Comparison of ENCODE assay signal across 8 cellular contexts in the genomic region with DNA sequence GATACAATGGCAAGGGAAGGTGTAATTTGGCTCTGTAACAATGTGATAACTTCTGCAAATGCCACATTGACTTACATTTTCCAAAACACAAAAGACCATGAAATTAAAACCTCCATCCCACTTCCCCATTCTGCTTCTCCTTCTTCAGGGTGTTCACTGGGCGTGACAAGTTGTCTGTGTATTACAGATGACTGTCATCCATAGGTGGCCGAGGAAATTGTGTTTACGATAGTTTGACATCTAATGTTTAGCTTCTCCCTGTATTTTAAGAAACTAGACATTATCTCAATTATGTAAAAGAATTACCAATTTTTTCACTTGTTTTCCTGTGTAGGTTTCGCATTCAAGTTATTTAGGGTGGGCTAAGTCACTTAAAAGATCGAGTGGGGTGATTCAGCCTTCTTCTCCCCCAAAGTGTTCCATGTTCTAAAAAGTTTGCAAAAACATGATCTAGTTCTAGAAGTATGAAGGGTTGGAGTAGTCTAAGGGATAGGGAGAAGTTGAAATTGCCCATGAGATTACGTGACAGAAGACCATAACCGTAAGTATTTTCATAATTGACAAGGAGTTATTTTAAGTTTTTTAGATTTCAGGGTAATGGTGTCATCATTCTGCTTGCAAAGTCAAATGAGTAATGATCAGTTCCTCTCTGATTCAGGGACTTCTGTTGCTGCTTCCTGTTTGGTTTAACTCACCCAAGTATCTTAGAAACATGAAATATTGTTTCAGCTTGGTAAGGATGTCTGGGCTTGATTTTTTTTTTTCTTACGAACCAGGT. TPM values are rescaled to one million over a fixed set of nuclear protein-coding genes. Genes with fewer than 3 reads are reported as not detected.
DNase-seq lines count a peak whose midpoint lies in the region; ATAC-seq and TF ChIP-seq lines count a peak whose summit lies in the region.

No MANE protein-coding gene starts in this region.

- H3K4me3 Mint-ChIP-seq in activated naive CD8-positive, alpha-beta T cell treated with anti-CD3 and anti-CD28 coated beads, Interleukin-2, amount 10 ng/mL, durations not matched to agents 7 days and 5 days, result peak overlapping the region; percentile 78
- peak overlapping the region; percentile 77 to 91 (median 86) for H3K4me3 Mint-ChIP-seq in naive B cell

- H3K27me3 ChIP-seq in esophagus muscularis mucosa (no peaks in the 10 kb centered on the region), suprapubic skin (no peaks in the 10 kb centered on the region)

- ATAC-seq in GM21423 (IDR thresholded peaks at IDR 0.05; ENCODE audit: unreplicated experiment) (peak; percentile 71), naive B cell (ENCODE audit: low read depth in 2 of 2) (peak; percentile 83 to 84)
- ATAC-seq in activated naive CD8-positive, alpha-beta T cell treated with anti-CD3 and anti-CD28 coated beads, Interleukin-2, amount 10 ng/mL, durations not matched to agents 7 days and 5 days (ENCODE audit: low read depth), result peak; percentile 72

- DNase-seq in GM10266 (ENCODE audit: extremely low spot score), result peak; percentile 53
- peak; percentile 92 for DNase-seq in HS-5 (ENCODE audit: low read depth)
- DNase-seq in activated naive CD8-positive, alpha-beta T cell treated with anti-CD3 and anti-CD28 coated beads, Interleukin-2, amount 10 ng/mL, durations not matched to agents 7 days and 5 days, result no peak
- DNase-seq in naive B cell, result peak; percentile 89
- no peak for DNase-seq in esophagus muscularis mucosa (ENCODE audit: extremely low spot score)
- no peak for DNase-seq in suprapubic skin (ENCODE audit: low spot score in 2 of 2)
- DNase-seq in NCI-H2107 (lab: John Stamatoyannopoulos, UW), result no peak

- H3K36me3 Mint-ChIP-seq in activated naive CD8-positive, alpha-beta T cell treated with anti-CD3 and anti-CD28 coated beads, Interleukin-2, amount 10 ng/mL, durations not matched to agents 7 days and 5 days, result peaks cover 12% of the 10 kb centered on the region
- peaks cover 0 to 7% of the 10 kb centered on the region in 2 donors for H3K36me3 Mint-ChIP-seq in naive B cell

- H3K9me3 ChIP-seq in esophagus muscularis mucosa (no peaks in the 10 kb centered on the region), suprapubic skin (no peaks in the 10 kb centered on the region)

- peaks cover 89% of the 10 kb centered on the region for H3K4me1 Mint-ChIP-seq in activated naive CD8-positive, alpha-beta T cell treated with anti-CD3 and anti-CD28 coated beads, Interleukin-2, amount 10 ng/mL, durations not matched to agents 7 days and 5 days
- H3K4me1 Mint-ChIP-seq in naive B cell, result peaks cover 47 to 85% (median 49%) of the 10 kb centered on the region in 3 donors

- H3K9me3 Mint-ChIP-seq in activated naive CD8-positive, alpha-beta T cell treated with anti-CD3 and anti-CD28 coated beads, Interleukin-2, amount 10 ng/mL, durations not matched to agents 7 days and 5 days, result peaks cover 1% of the 10 kb centered on the region
- H3K9me3 Mint-ChIP-seq in naive B cell, result peaks cover 0 to 8% (median 0%) of the 10 kb centered on the region in 7 donors

- TF ChIP-seq POLR2A in esophagus muscularis mucosa (IDR thresholded peaks at IDR 0.05; ENCODE audit: low read depth) (no peak), suprapubic skin (IDR thresholded peaks at IDR 0.05) (no peak)

- WGBS in esophagus muscularis mucosa, result 57% methylated on average over 8 of the region's 8 CpGs
- WGBS in suprapubic skin, result 63% methylated on average over 8 of the region's 8 CpGs

- H3K27ac ChIP-seq in esophagus muscularis mucosa (replicated peaks in 1 of 4) (peak overlapping the region in 1 of 4 donors; percentile 3), suprapubic skin (no peak overlapping the region)

- no peak for TF ChIP-seq EP300 in esophagus muscularis mucosa (IDR thresholded peaks at IDR 0.05)
- TF ChIP-seq EP300 in suprapubic skin (IDR thresholded peaks at IDR 0.05), result no peak

- POLR2A ChIA-PET in activated naive CD8-positive, alpha-beta T cell treated with anti-CD3 and anti-CD28 coated beads, Interleukin-2, amount 10 ng/mL, durations not matched to agents 7 days and 5 days (lab: Charles Lee), result interaction anchor here (1.2 to 16.9 kb wide), 11 partner anchors 8 to 53 kb away, joined by 3 to 299 read pairs (median 6); partner anchors contain the start of gene CYTIP

- H3K27ac Mint-ChIP-seq in activated naive CD8-positive, alpha-beta T cell treated with anti-CD3 and anti-CD28 coated beads, Interleukin-2, amount 10 ng/mL, durations not matched to agents 7 days and 5 days, result peak overlapping the region; percentile 97
- H3K27ac Mint-ChIP-seq in naive B cell, result peak overlapping the region; percentile 98 to 100 (median 100)

- intact Hi-C loops in esophagus muscularis mucosa (cut with DNase I), result no loop called here

- H3K4me1 ChIP-seq in esophagus muscularis mucosa (no peaks in the 10 kb centered on the region), suprapubic skin (no peaks in the 10 kb centered on the region)

- no peaks in the 10 kb centered on the region for H3K27me3 Mint-ChIP-seq in activated naive CD8-positive, alpha-beta T cell treated with anti-CD3 and anti-CD28 coated beads, Interleukin-2, amount 10 ng/mL, durations not matched to agents 7 days and 5 days
- H3K27me3 Mint-ChIP-seq in naive B cell, result no peaks in the 10 kb centered on the region

- H3K4me3 ChIP-seq in esophagus muscularis mucosa, result no peak overlapping the region
- H3K4me3 ChIP-seq in suprapubic skin, result no peak overlapping the region

- no peak for TF ChIP-seq CTCF in GM10266 (IDR thresholded peaks at IDR 0.05; ENCODE audit: control insufficient read depth, insufficient read depth, low read depth, missing control alignments)
- TF ChIP-seq CTCF in esophagus muscularis mucosa (IDR thresholded peaks at IDR 0.05), result no peak
- TF ChIP-seq CTCF in suprapubic skin (IDR thresholded peaks at IDR 0.05), result no peak

- no peaks in the 10 kb centered on the region for H3K36me3 ChIP-seq in esophagus muscularis mucosa
- no peaks in the 10 kb centered on the region for H3K36me3 ChIP-seq in suprapubic skin

RNA-seq across cellular contexts. Expression of gene CYTIP, which starts 25.2 kb away (rescaled TPM):
- 100 to 1,000 TPM; 233 to 238 TPM for total RNA-seq in activated naive CD8-positive, alpha-beta T cell treated with anti-CD3 and anti-CD28 coated beads, Interleukin-2, amount 10 ng/mL, durations not matched to agents 7 days and 5 days
- polyA plus RNA-seq in naive B cell (ENCODE audit: low read depth in 6 of 6), result 100 to 1,000 TPM in 4 of 6 donors, 10 to 100 TPM in 2; 90.7 to 172 (median 121) TPM
- 10 to 100 TPM in 1 of 4 donors, 1 to 10 TPM in 3; 2.6 to 14.1 (median 3.4) TPM for total RNA-seq in esophagus muscularis mucosa
- 1 to 10 TPM; 2.1 to 9.6 (median 6.1) TPM for total RNA-seq in suprapubic skin

Comparison
In these comparisons a context has a peak if more than half of its experiments do, and no peak if none do; other contexts are left out.
1. DNase-seq: peak in GM10266 (single experiment), HS-5 (single experiment) and naive B cell (single experiment); none in activated naive CD8-positive, alpha-beta T cell treated with anti-CD3 and anti-CD28 coated beads, Interleukin-2, amount 10 ng/mL, durations not matched to agents 7 days and 5 days (single experiment), esophagus muscularis mucosa (single experiment), suprapubic skin (0 of 2) and NCI-H2107 (single experiment).
2. RNA of gene CYTIP, which starts 25.2 kb away (total RNA-seq): 233 to 238 TPM in activated naive CD8-positive, alpha-beta T cell treated with anti-CD3 and anti-CD28 coated beads, Interleukin-2, amount 10 ng/mL, durations not matched to agents 7 days and 5 days; 2.1 to 9.6 TPM in suprapubic skin and 2.6 to 14.1 TPM in esophagus muscularis mucosa; every median in the first group is over 10 times any median in the second.
3. Peak in every context shown above with its lines, with median percentiles within 50 percentile points of each other: ATAC-seq.